23 cellular contexts compared by ENCODE assay signal in genomic region chr20:23856736-23857135, GRCh38. TPM values are rescaled to one million over a fixed set of nuclear protein-coding genes. Genes with fewer than 3 reads are reported as not detected.
DNase-seq lines count a peak whose midpoint lies in the region; ATAC-seq, FAIRE-seq and TF ChIP-seq lines count a peak whose summit lies in the region.
"Had no signal": no experiment of that assay in that cellular context is flagged by ENCODE, and none has a peak within 500 bp of the region (broad histone marks: within the 10 kb centered on the region; RNA-seq: fewer than 3 reads in every experiment).

No MANE protein-coding gene starts in this region.

- TF ChIP-seq CTCF in mammary epithelial cell (conservative IDR thresholded peaks at IDR 0.05 in 1 of 2, IDR thresholded peaks at IDR 0.05 in 1 of 2; ENCODE audit: extremely low read depth in 1 of 2, insufficient read depth in 1 of 2, low read depth in 1 of 2, low read length in 2 of 2) (peak in 1 of 2 donors; percentile 15), MCF 10A (IDR thresholded peaks at IDR 0.05; ENCODE audit: unreplicated experiment) (no peak), bronchial epithelial cell (IDR thresholded peaks at IDR 0.05; ENCODE audit: insufficient read depth, low read length, severe bottlenecking) (no peak), foreskin keratinocyte (conservative IDR thresholded peaks at IDR 0.05) (no peak)

- no peaks in the 10 kb centered on the region for H3K36me3 Mint-ChIP-seq in MCF 10A (ENCODE audit: insufficient read depth, unreplicated experiment)

- no peak overlapping the region for H3K9ac ChIP-seq in mammary epithelial cell (ENCODE audit: insufficient read depth, low read length)

- no peak overlapping the region for H3K27ac Mint-ChIP-seq in MCF 10A (ENCODE audit: low read depth, unreplicated experiment)
- H3K27ac Mint-ChIP-seq: CD4-positive, alpha-beta T cell; GM23338; HFFc6 had no signal

- H3K4me1 Mint-ChIP-seq in MCF 10A (ENCODE audit: insufficient read depth, unreplicated experiment): no peaks in the 10 kb centered on the region

- H3K9me3 ChIP-seq in mammary epithelial cell (replicated peaks; ENCODE audit: insufficient read depth, low read length): no peaks in the 10 kb centered on the region
- H3K9me3 ChIP-seq: A549 had no signal

- dilution Hi-C loops in mammary epithelial cell (cut with HindIII; ENCODE audit: low sequenced_read_pairs): no loop called here

- H3K9me3 Mint-ChIP-seq in MCF 10A (ENCODE audit: unreplicated experiment): peaks cover 22% of the 10 kb centered on the region
- H3K9me3 Mint-ChIP-seq: CD4-positive, alpha-beta T cell; GM23338; HFFc6 had no signal

- no TSS peak for BruUV-seq in mammary epithelial cell (replicated peaks; lab: Mats Ljungman, UMichigan)
- no TSS peak for BruUV-seq in MCF 10A (replicated peaks; lab: Mats Ljungman, UMichigan)

- H3K4me3 ChIP-seq in mammary epithelial cell (replicated peaks in 1 of 3; ENCODE audit: insufficient read depth in 1 of 3, low read depth in 2 of 3, low read length in 3 of 3): no peak overlapping the region
- no peak overlapping the region for H3K4me3 ChIP-seq in bronchial epithelial cell (ENCODE audit: low read depth, low read length)
- H3K4me3 ChIP-seq: A549, GM23338 had no signal

- peak; percentile 70 for DNase-seq in mammary epithelial cell
- no peak for DNase-seq in MCF 10A (ENCODE audit: unreplicated experiment)
- DNase-seq in bronchial epithelial cell (ENCODE audit: low read depth): peak; percentile 31
- peak; percentile 11 to 22 for DNase-seq in foreskin keratinocyte
- DNase-seq in NCI-H2081 (lab: John Stamatoyannopoulos, UW): no peak
- no peak for DNase-seq in stimulated activated CD4-positive, alpha-beta T cell treated with anti-CD3 and anti-CD28 coated beads, Interleukin-2, amount 100 ng/mL, for 24 hours
- DNase-seq in COLO829 (ENCODE audit: low spot score): no peak
- DNase-seq: AML-193; CD4-positive, alpha-beta T cell; DMS153; DMS79; GF-D8; H7; HFFc6 had no signal

- in situ Hi-C loops in mammary epithelial cell (cut with MboI; ENCODE audit: low sequenced_read_pairs in 2 of 2): loop anchor here in 1 of 2 donors (25.0 kb wide), 1 partner anchor 106 kb away; no protein-coding TSS in a partner anchor

- no peaks in the 10 kb centered on the region for H3K27me3 Mint-ChIP-seq in MCF 10A (ENCODE audit: insufficient read depth, unreplicated experiment)
- H3K27me3 Mint-ChIP-seq: CD4-positive, alpha-beta T cell had no signal

- no peak overlapping the region for H3K4me2 ChIP-seq in mammary epithelial cell (ENCODE audit: insufficient read depth, low read depth, low read length)
- H3K4me2 ChIP-seq: A549, GM23338 had no signal

- FAIRE-seq in bronchial epithelial cell (lab: Jason Lieb, UNC): peak; percentile 95
- FAIRE-seq: A549, HepG2 had no signal

- WGBS in mammary epithelial cell (ENCODE audit: low coverage, missing lambda C conversion rate): 3% methylated on average over 5 of the region's 5 CpGs

- intact Hi-C loops in mammary epithelial cell (cut with micrococcal nuclease) (no loop called here), MCF 10A (cut with micrococcal nuclease) (no loop called here)

- H2AFZ ChIP-seq in mammary epithelial cell (ENCODE audit: low read depth, low read length): no peak overlapping the region
- H2AFZ ChIP-seq: GM23338 had no signal

- H3K36me3 ChIP-seq in mammary epithelial cell (ENCODE audit: insufficient read depth, low read length) (no peaks in the 10 kb centered on the region), bronchial epithelial cell (ENCODE audit: control insufficient read depth, insufficient read depth, low read length) (no peaks in the 10 kb centered on the region)

- H4K20me1 ChIP-seq in mammary epithelial cell (ENCODE audit: insufficient read depth, low read length): no peaks in the 10 kb centered on the region

- H3K4me1 ChIP-seq in mammary epithelial cell (ENCODE audit: insufficient read depth, low read length) (peaks cover 3% of the 10 kb centered on the region), foreskin keratinocyte (no peaks in the 10 kb centered on the region)
- H3K4me1 ChIP-seq: A549 had no signal

- ATAC-seq in foreskin keratinocyte (peak; percentile 77), HG03460 (IDR thresholded peaks at IDR 0.05; ENCODE audit: unreplicated experiment) (no peak)
- ATAC-seq: HCT116, HepG2 had no signal

- H3K4me3 Mint-ChIP-seq in MCF 10A (ENCODE audit: unreplicated experiment): no peak overlapping the region
- H3K4me3 Mint-ChIP-seq: CD4-positive, alpha-beta T cell; GM23338; HFFc6 had no signal

- no peaks in the 10 kb centered on the region for H3K27me3 ChIP-seq in mammary epithelial cell (ENCODE audit: insufficient read depth, low read length)
- no peaks in the 10 kb centered on the region for H3K27me3 ChIP-seq in bronchial epithelial cell (ENCODE audit: control insufficient read depth, insufficient read depth, low read length)
- no peaks in the 10 kb centered on the region for H3K27me3 ChIP-seq in foreskin keratinocyte

- POLR2A ChIA-PET in MCF 10A (lab: Yijun Ruan, JAX): no interaction called here

- H3K27ac ChIP-seq in mammary epithelial cell (ENCODE audit: insufficient read depth, low read depth, low read length): no peak overlapping the region
- no peak overlapping the region for H3K27ac ChIP-seq in foreskin keratinocyte
- H3K27ac ChIP-seq: 22Rv1, A549, C4-2B had no signal

- H3K79me2 ChIP-seq in mammary epithelial cell (ENCODE audit: insufficient read depth, low read length): no peaks in the 10 kb centered on the region

- CTCF ChIA-PET in mammary epithelial cell (lab: Charles Lee; ENCODE audit: low non-redundant PET): no interaction called here
- CTCF ChIA-PET in MCF 10A (lab: Yijun Ruan, JAX): interaction anchor here (0.7 kb wide), 1 partner anchor 1517 kb away, joined by 3 read pairs; no protein-coding TSS in a partner anchor

RNA-seq across cellular contexts. Expression of gene CST5, which starts 22.8 kb away (rescaled TPM):
- total RNA-seq in mammary epithelial cell (not detected), MCF 10A (2022) (not detected in 2 replicates), bronchial epithelial cell (not detected in 2 replicates), foreskin keratinocyte (not detected in 2 replicates)
- polyA plus RNA-seq in mammary epithelial cell (0.14 TPM), foreskin keratinocyte (not detected in 2 replicates)
- polyA minus RNA-seq in mammary epithelial cell: not detected
- total RNA-seq: CD4-positive, alpha-beta T cell; Daoy; GM23338; H7; HepG2; HFFc6 had no signal
- polyA plus RNA-seq: A549, BJ, GM23338 had no signal

RNA-seq across cellular contexts. Expression of gene CST2, which starts 30.2 kb away (rescaled TPM):
- total RNA-seq in mammary epithelial cell: not detected
- polyA plus RNA-seq in mammary epithelial cell: not detected
- not detected for polyA minus RNA-seq in mammary epithelial cell
- not detected in 2 replicates for total RNA-seq in MCF 10A (2022)
- total RNA-seq in bronchial epithelial cell: not detected in 2 replicates
- not detected in 2 replicates for total RNA-seq in foreskin keratinocyte
- polyA plus RNA-seq in foreskin keratinocyte: not detected in 2 replicates
- total RNA-seq: CD4-positive, alpha-beta T cell; Daoy; GM23338; H7; HepG2; HFFc6 had no signal
- polyA plus RNA-seq: A549, BJ, GM23338, HepG2 had no signal

Comparison
In these comparisons a context has a peak if more than half of its experiments do, and no peak if none do; other contexts are left out.
1. DNase-seq: peak in mammary epithelial cell (single experiment), bronchial epithelial cell (single experiment) and foreskin keratinocyte (2 of 2); none in MCF 10A (single experiment), NCI-H2081 (0 of 2), stimulated activated CD4-positive, alpha-beta T cell treated with anti-CD3 and anti-CD28 coated beads, Interleukin-2, amount 100 ng/mL, for 24 hours (0 of 2) and COLO829 (single experiment).